ENCODE assay signal across 8 cellular contexts in genomic region chr20:62804632-62805364, GRCh38. TPM values are rescaled to one million over a fixed set of nuclear protein-coding genes. Genes with fewer than 3 reads are reported as not detected.
A peak's percentile ranks its signal among the peaks of the same experiment; 100 is the strongest.
DNase-seq lines count a peak whose midpoint lies in the region; ATAC-seq, FAIRE-seq and TF ChIP-seq lines count a peak whose summit lies in the region.

A gene with protein sequence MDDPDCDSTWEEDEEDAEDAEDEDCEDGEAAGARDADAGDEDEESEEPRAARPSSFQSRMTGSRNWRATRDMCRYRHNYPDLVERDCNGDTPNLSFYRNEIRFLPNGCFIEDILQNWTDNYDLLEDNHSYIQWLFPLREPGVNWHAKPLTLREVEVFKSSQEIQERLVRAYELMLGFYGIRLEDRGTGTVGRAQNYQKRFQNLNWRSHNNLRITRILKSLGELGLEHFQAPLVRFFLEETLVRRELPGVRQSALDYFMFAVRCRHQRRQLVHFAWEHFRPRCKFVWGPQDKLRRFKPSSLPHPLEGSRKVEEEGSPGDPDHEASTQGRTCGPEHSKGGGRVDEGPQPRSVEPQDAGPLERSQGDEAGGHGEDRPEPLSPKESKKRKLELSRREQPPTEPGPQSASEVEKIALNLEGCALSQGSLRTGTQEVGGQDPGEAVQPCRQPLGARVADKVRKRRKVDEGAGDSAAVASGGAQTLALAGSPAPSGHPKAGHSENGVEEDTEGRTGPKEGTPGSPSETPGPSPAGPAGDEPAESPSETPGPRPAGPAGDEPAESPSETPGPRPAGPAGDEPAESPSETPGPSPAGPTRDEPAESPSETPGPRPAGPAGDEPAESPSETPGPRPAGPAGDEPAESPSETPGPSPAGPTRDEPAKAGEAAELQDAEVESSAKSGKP (plus strand): TSS chr20:62804835. CDS start chr20:62804860, 25 bp downstream.

- H3K36me3 ChIP-seq in HepG2 (replicated peaks in 1 of 2; ENCODE audit: control insufficient read depth in 1 of 2, insufficient read depth in 2 of 2, low read length in 2 of 2), result peaks cover 35 to 44% of the 10 kb centered on the region in 2 experiments

- TF ChIP-seq EP300 in HepG2 (IDR thresholded peaks at IDR 0.05; ENCODE audit: low read depth in 2 of 2, low read length in 2 of 2), result no peak
- no peak for TF ChIP-seq EP300 in HepG2 (CRISPR knock-in tag; IDR thresholded peaks at IDR 0.05; ENCODE audit: borderline replicate concordance)

- H3K27ac ChIP-seq in HepG2 (ENCODE audit: extremely low read length, insufficient read depth, low read length), result peak within 1 kb of the TSS; percentile 89

- H3K4me1 ChIP-seq in HepG2 (ENCODE audit: insufficient read depth, low read length), result peaks cover 48% of the 10 kb centered on the region

- H4K20me1 ChIP-seq in HepG2 (ENCODE audit: insufficient read depth, low read length), result peaks cover 15% of the 10 kb centered on the region; the same call in 1 of the 2 replicates

- peaks cover 24% of the 10 kb centered on the region for H3K79me2 ChIP-seq in HepG2 (ENCODE audit: insufficient read depth, low read length)

- CTCF ChIA-PET in HepG2 (lab: Yijun Ruan, JAX; ENCODE audit: low intra/inter-chr PET ratio, low total read pairs), result no interaction called here

- peak within 1 kb of the TSS; percentile 89 for H3K4me2 ChIP-seq in HepG2 (ENCODE audit: low read depth, low read length)

- intact Hi-C loops in HepG2 (cut with micrococcal nuclease; ENCODE audit: unreplicated experiment), result loop anchor here (5.0 kb wide), 1 partner anchor 182 kb away; no protein-coding TSS in a partner anchor

- 0 out of 2 replicates have a peak, but pooled peaks have one; percentile 6 for TF ChIP-seq CTCF in HepG2 (CRISPR knock-in tag; IDR thresholded peaks at IDR 0.05)

- FAIRE-seq in HepG2 (lab: Jason Lieb, UNC), result no peak

- H3K27me3 ChIP-seq in HepG2 (ENCODE audit: control insufficient read depth in 1 of 2, insufficient read depth in 2 of 2, low read length in 2 of 2), result no peaks in the 10 kb centered on the region

- no TSS peak for BruUV-seq in HepG2 (replicated peaks; lab: Mats Ljungman, UMichigan)

- no peak within 1 kb of the TSS for H2AFZ ChIP-seq in HepG2 (ENCODE audit: low read length)

- TF ChIP-seq RAD21 in HepG2 (CRISPR knock-in tag; IDR thresholded peaks at IDR 0.05), result peak; percentile 35

- POLR2A ChIA-PET in HepG2 (lab: Yijun Ruan, JAX), result interaction anchor here (1.0 to 6.6 kb wide), 7 partner anchors 10 to 181 kb away, joined by 4 to 110 read pairs (median 13); partner anchors contain the start of genes COL9A3 and MRGBP

- WGBS in HepG2 (ENCODE audit: low lambda C conversion rate), result 1% methylated on average over 55 of the region's 103 CpGs

- H3K9me3 ChIP-seq in HepG2 (ENCODE audit: low read length), result no peaks in the 10 kb centered on the region

- in situ Hi-C loops in HepG2 (cut with HindIII; ENCODE audit: extremely low pct_ligation_motif_present, low pct_unique_long_range_greater_than_20kb), result no loop called here

- peak within 1 kb of the TSS; percentile 82 to 100 (median 96) for H3K4me3 ChIP-seq in HepG2 (replicated peaks in 1 of 3; ENCODE audit: insufficient read depth in 1 of 3, low read depth in 2 of 3, low read length in 3 of 3)

- TF ChIP-seq POLR2A in HepG2 (IDR thresholded peaks at IDR 0.05; ENCODE audit: insufficient read depth in 1 of 2, low read depth in 2 of 2, low read length in 2 of 2), result peak; percentile 20 to 75; a peak in 2 of 4 replicates

- DNase-seq in AG08395 (ENCODE audit: low spot score), result peak; percentile 76
- DNase-seq in MV-4-11 (lab: John Stamatoyannopoulos, UW), result peak; percentile 18
- DNase-seq in activated CD4-positive, alpha-beta T cell treated with anti-CD3 and anti-CD28 coated beads for 48 hours, result peak; percentile 70
- peak; percentile 24 for DNase-seq in dedifferentiated amniotic fluid mesenchymal stem cell (ENCODE audit: extremely low spot score)
- DNase-seq in HepG2 (ENCODE audit: low spot score), result no peak
- DNase-seq in stimulated activated CD4-positive, alpha-beta T cell treated with anti-CD3 and anti-CD28 coated beads, Interleukin-4, amount 100 ng/mL, for 4 hours, result peak; percentile 71 to 75
- DNase-seq in NCI-H2107 (lab: John Stamatoyannopoulos, UW), result no peak

- peak; percentile 54 for ATAC-seq in GM19035 (IDR thresholded peaks at IDR 0.05; ENCODE audit: unreplicated experiment)
- ATAC-seq in HepG2, result no peak

- H3K9ac ChIP-seq in HepG2 (ENCODE audit: insufficient read depth, low read depth, low read length), result peak within 1 kb of the TSS; percentile 88

TF ChIP-seq in HepG2, 621 proteins besides CTCF, POLR2A, EP300 and RAD21 (continues in another document):
- TF ChIP-seq, protein P1, sequence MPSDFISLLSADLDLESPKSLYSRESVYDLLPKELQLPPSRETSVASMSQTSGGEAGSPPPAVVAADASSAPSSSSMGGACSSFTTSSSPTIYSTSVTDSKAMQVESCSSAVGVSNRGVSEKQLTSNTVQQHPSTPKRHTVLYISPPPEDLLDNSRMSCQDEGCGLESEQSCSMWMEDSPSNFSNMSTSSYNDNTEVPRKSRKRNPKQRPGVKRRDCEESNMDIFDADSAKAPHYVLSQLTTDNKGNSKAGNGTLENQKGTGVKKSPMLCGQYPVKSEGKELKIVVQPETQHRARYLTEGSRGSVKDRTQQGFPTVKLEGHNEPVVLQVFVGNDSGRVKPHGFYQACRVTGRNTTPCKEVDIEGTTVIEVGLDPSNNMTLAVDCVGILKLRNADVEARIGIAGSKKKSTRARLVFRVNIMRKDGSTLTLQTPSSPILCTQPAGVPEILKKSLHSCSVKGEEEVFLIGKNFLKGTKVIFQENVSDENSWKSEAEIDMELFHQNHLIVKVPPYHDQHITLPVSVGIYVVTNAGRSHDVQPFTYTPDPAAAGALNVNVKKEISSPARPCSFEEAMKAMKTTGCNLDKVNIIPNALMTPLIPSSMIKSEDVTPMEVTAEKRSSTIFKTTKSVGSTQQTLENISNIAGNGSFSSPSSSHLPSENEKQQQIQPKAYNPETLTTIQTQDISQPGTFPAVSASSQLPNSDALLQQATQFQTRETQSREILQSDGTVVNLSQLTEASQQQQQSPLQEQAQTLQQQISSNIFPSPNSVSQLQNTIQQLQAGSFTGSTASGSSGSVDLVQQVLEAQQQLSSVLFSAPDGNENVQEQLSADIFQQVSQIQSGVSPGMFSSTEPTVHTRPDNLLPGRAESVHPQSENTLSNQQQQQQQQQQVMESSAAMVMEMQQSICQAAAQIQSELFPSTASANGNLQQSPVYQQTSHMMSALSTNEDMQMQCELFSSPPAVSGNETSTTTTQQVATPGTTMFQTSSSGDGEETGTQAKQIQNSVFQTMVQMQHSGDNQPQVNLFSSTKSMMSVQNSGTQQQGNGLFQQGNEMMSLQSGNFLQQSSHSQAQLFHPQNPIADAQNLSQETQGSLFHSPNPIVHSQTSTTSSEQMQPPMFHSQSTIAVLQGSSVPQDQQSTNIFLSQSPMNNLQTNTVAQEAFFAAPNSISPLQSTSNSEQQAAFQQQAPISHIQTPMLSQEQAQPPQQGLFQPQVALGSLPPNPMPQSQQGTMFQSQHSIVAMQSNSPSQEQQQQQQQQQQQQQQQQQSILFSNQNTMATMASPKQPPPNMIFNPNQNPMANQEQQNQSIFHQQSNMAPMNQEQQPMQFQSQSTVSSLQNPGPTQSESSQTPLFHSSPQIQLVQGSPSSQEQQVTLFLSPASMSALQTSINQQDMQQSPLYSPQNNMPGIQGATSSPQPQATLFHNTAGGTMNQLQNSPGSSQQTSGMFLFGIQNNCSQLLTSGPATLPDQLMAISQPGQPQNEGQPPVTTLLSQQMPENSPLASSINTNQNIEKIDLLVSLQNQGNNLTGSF (CRISPR knock-in tag; IDR thresholded peaks at IDR 0.05), result peak; percentile 71; the same call in 1 of the 2 replicates

RNA-seq across cellular contexts. Expression of the gene that starts here (rescaled TPM):
- total RNA-seq in HepG2 (2016; rRNA removed; fragmentation: Illumina TruSeq; extraction: Trizol), result 68.3 and 81.8 TPM in 2 replicates
- 6.3 and 8.7 TPM in 2 replicates for total RNA-seq in HepG2 (2016; cell fraction: cytosol; rRNA removed; fragmentation: Illumina TruSeq; extraction: Trizol; ENCODE audit: low read depth)
- total RNA-seq in HepG2 (2016; cell fraction: insoluble cytoplasmic fraction; rRNA removed; fragmentation: Illumina TruSeq; extraction: Trizol), result 58.8 and 84.2 TPM in 2 replicates
- 20.8 and 24.4 TPM in 2 replicates for total RNA-seq in HepG2 (2016; cell fraction: membrane; rRNA removed; fragmentation: Illumina TruSeq; extraction: Trizol)
- 33.8 and 41.3 TPM in 2 replicates for total RNA-seq in HepG2 (2016; cell fraction: nucleus; rRNA removed; fragmentation: Illumina TruSeq; extraction: Trizol)
- 47.7 and 62.2 TPM in 2 replicates for polyA plus RNA-seq in HepG2 (2011; rRNA removed)
- polyA plus RNA-seq in HepG2 (2011; cell fraction: cytosol; rRNA removed), result 58.6 and 82.5 TPM in 2 replicates
- polyA plus RNA-seq in HepG2 (2011; cell fraction: nucleus; rRNA removed), result 105 and 121 TPM in 2 replicates
- 34.0 and 38.1 TPM in 2 replicates for polyA plus RNA-seq in HepG2 (2012)
- polyA plus RNA-seq in HepG2 (2016; cell fraction: cytosol; fragmentation: Illumina TruSeq; extraction: Trizol; ENCODE audit: low read depth), result 4.2 and 4.7 TPM in 2 replicates
- 68.1 and 77.5 TPM in 2 replicates for polyA plus RNA-seq in HepG2 (2016; cell fraction: insoluble cytoplasmic fraction; fragmentation: Illumina TruSeq; extraction: Trizol; ENCODE audit: low read depth)
- 11.5 and 14.2 TPM in 2 replicates for polyA plus RNA-seq in HepG2 (2016; cell fraction: membrane; fragmentation: Illumina TruSeq; extraction: Trizol; ENCODE audit: low read depth)
- polyA plus RNA-seq in HepG2 (2016; cell fraction: nucleus; fragmentation: Illumina TruSeq; extraction: Trizol; ENCODE audit: insufficient read depth, low read depth), result 103 and 104 TPM in 2 replicates
- polyA minus RNA-seq in HepG2 (2011; rRNA and poly(A)+ RNA removed; ENCODE audit: low replicate concordance), result 38.5 and 45.1 TPM in 2 replicates
- polyA minus RNA-seq in HepG2 (2011; cell fraction: cytosol; rRNA and poly(A)+ RNA removed), result 39.4 and 42.5 TPM in 2 replicates
- 15.1 and 20.0 TPM in 2 replicates for polyA minus RNA-seq in HepG2 (2011; cell fraction: nucleus; rRNA and poly(A)+ RNA removed)

Comparison
In these comparisons a context has a peak if more than half of its experiments do, and no peak if none do; other contexts are left out.
1. DNase-seq: peak in AG08395 (single experiment), MV-4-11 (single experiment), activated CD4-positive, alpha-beta T cell treated with anti-CD3 and anti-CD28 coated beads for 48 hours (single experiment), dedifferentiated amniotic fluid mesenchymal stem cell (single experiment) and stimulated activated CD4-positive, alpha-beta T cell treated with anti-CD3 and anti-CD28 coated beads, Interleukin-4, amount 100 ng/mL, for 4 hours (2 of 2); none in HepG2 (single experiment) and NCI-H2107 (single experiment).